In the genomic region with DNA sequence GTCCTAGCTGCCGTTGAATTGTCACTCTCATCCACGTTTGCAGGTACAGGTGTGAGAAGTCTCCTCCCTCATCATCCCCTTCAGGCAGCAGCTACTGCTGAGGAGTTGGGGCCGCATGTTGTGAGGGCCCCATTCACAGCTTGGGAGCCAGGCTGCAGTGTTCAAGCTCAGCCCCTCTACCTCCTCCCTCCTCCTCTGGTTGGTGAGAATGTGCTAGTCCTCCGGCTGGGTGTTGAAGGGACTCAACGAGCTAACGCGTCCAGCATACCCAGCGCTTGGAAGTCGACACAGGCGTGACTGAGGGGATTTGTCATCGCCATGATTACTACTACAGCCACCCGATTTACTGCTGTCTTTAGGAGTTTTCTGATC, we compare ENCODE assay signal across 18 cellular contexts.
DNase-seq lines count a peak whose midpoint lies in the region; ATAC-seq and TF ChIP-seq lines count a peak whose summit lies in the region.
"Had no signal": no experiment of that assay in that cellular context is flagged by ENCODE, and none has a peak within 500 bp of the region (broad histone marks: within the 10 kb centered on the region; RNA-seq: fewer than 3 reads in every experiment).

No MANE protein-coding gene starts in this region.

- H3K4me3 ChIP-seq in neuronal stem cell (ENCODE audit: low read length in 2 of 2): no peak overlapping the region
- no peak overlapping the region for H3K4me3 ChIP-seq in dorsolateral prefrontal cortex
- H3K4me3 ChIP-seq: Peyer's patch had no signal

- H3K4ac ChIP-seq in neuronal stem cell (ENCODE audit: low read length): peak overlapping the region; percentile 38

- no peaks in the 10 kb centered on the region for H3K27me3 Mint-ChIP-seq in WTC11 (ENCODE audit: low read depth)

- peaks cover 13% of the 10 kb centered on the region for H3K4me1 Mint-ChIP-seq in WTC11

- peaks cover 0 to 27% of the 10 kb centered on the region in 2 donors for H3K4me1 ChIP-seq in neuronal stem cell (ENCODE audit: control insufficient read depth in 2 of 2, insufficient read depth in 1 of 2, low read depth in 1 of 2, low read length in 2 of 2)
- H3K4me1 ChIP-seq: Peyer's patch had no signal

- H3K23ac ChIP-seq in neuronal stem cell (ENCODE audit: low read depth, low read length, poor library complexity): peak overlapping the region; percentile 5

- no peak overlapping the region for H4K8ac ChIP-seq in neuronal stem cell (ENCODE audit: low read depth, low read length)

- no peak overlapping the region for H4K91ac ChIP-seq in neuronal stem cell (ENCODE audit: low read depth, low read length, poor library complexity)

- no CpG with 5 or more reads among the region's 12 CpGs for WGBS in neuronal stem cell (ENCODE audit: extremely low coverage in 2 of 2, insufficient read length in 2 of 2, insufficient replicate concordance in 1 of 2), 2 donors

- H2AFZ ChIP-seq in neuronal stem cell (ENCODE audit: low read length): no peak overlapping the region

- peak overlapping the region; percentile 14 for H2BK12ac ChIP-seq in neuronal stem cell (ENCODE audit: low read length)

- CTCF ChIA-PET in WTC11 (lab: Charles Lee): interaction anchor here (0.8 to 2.0 kb wide), 3 partner anchors 55 to 188 kb away, joined by 3 to 5 read pairs (median 3); no protein-coding TSS in a partner anchor

- peaks cover 2% of the 10 kb centered on the region for H3K79me1 ChIP-seq in neuronal stem cell (ENCODE audit: low read depth, low read length)

- H2BK5ac ChIP-seq in neuronal stem cell (ENCODE audit: low read length): no peak overlapping the region

- H2BK15ac ChIP-seq in neuronal stem cell (ENCODE audit: low read length): peak overlapping the region; percentile 53

- H3K4me3 Mint-ChIP-seq in WTC11: no peak overlapping the region

- no peak overlapping the region for H3K27ac Mint-ChIP-seq in WTC11

- H3K27me3 ChIP-seq in neuronal stem cell (ENCODE audit: control insufficient read depth in 3 of 3, insufficient read depth in 3 of 3, low read depth in 1 of 3, low read length in 3 of 3) (peaks cover 0 to 17% (median 0%) of the 10 kb centered on the region in 3 experiments), dorsolateral prefrontal cortex (peaks cover 0 to 10% (median 0%) of the 10 kb centered on the region in 45 donors)
- H3K27me3 ChIP-seq: Peyer's patch had no signal

- no peak for TF ChIP-seq CTCF in WTC11 (IDR thresholded peaks at IDR 0.05)
- TF ChIP-seq CTCF in dorsolateral prefrontal cortex (IDR thresholded peaks at IDR 0.05 in 54 of 56, conservative IDR thresholded peaks at IDR 0.05 in 2 of 56; ENCODE audit: low read depth in 1 of 56, partially characterized antibody in 56 of 56): no peak

- ATAC-seq in WTC11 (peak; percentile 53), left cardiac atrium (peak; percentile 68 to 85), HG02981 (IDR thresholded peaks at IDR 0.05; ENCODE audit: unreplicated experiment) (no peak)

- no peaks in the 10 kb centered on the region for H3K9me3 Mint-ChIP-seq in WTC11

- POLR2A ChIA-PET in WTC11 (lab: Charles Lee): no interaction called here

- no peaks in the 10 kb centered on the region for H3K36me3 ChIP-seq in neuronal stem cell (replicated peaks in 1 of 2; ENCODE audit: control insufficient read depth in 2 of 2, insufficient read depth in 2 of 2, low read length in 2 of 2)
- H3K36me3 ChIP-seq: Peyer's patch had no signal

- H3K4me2 ChIP-seq in neuronal stem cell (ENCODE audit: insufficient read depth, low read length, poor library complexity, severe bottlenecking): no peak overlapping the region

- no peaks in the 10 kb centered on the region for H3K9me3 ChIP-seq in neuronal stem cell (replicated peaks in 1 of 2; ENCODE audit: control insufficient read depth in 2 of 2, insufficient read depth in 1 of 2, low read depth in 1 of 2, low read length in 2 of 2)
- H3K9me3 ChIP-seq: Peyer's patch had no signal

- peak overlapping the region; percentile 49 for H2BK120ac ChIP-seq in neuronal stem cell (ENCODE audit: low read depth, low read length)

- peak overlapping the region; percentile 91 for H3K18ac ChIP-seq in neuronal stem cell (ENCODE audit: low read length)

- no peak overlapping the region for H3K9ac ChIP-seq in neuronal stem cell (ENCODE audit: low read depth, low read length, poor library complexity)

- no peaks in the 10 kb centered on the region for H3K36me3 Mint-ChIP-seq in WTC11

- intact Hi-C loops in left cardiac atrium (cut with DNase I): no loop called here
- intact Hi-C loops in dorsolateral prefrontal cortex (cut with DNase I): no loop called here

- no peak overlapping the region for H3K27ac ChIP-seq in neuronal stem cell (replicated peaks; ENCODE audit: low read length)
- H3K27ac ChIP-seq in dorsolateral prefrontal cortex: no peak overlapping the region
- H3K27ac ChIP-seq: 22Rv1, C4-2B, Peyer's patch had no signal

- DNase-seq in DMS79 treated with DMSO at 0.1 percent for 48 hours (lab: John Stamatoyannopoulos, UW) (peak; percentile 9), DMS79 (lab: John Stamatoyannopoulos, UW) (no peak), WTC11 (ENCODE audit: low spot score) (no peak), left cardiac atrium (peak; percentile 44), neuronal stem cell (ENCODE audit: low spot score) (no peak), dorsolateral prefrontal cortex (no peak)
- no peak for DNase-seq in activated CD8-positive, alpha-beta memory T cell treated with anti-CD3 and anti-CD28 coated beads, Interleukin-2, amount 50 U/mL, for 48 hours
- DNase-seq: AML-193, KG1, NCI-H1105 treated with DMSO at 0.1 percent for 48 hours, NCI-H187 treated with DMSO at 0.1 percent for 48 hours, NCI-H2171 treated with DMSO at 0.1 percent for 48 hours, NCI-H446, NCI-H526 treated with DMSO at 0.1 percent for 48 hours, Peyer's patch had no signal

- no peak overlapping the region for H2AK5ac ChIP-seq in neuronal stem cell (ENCODE audit: low read depth, low read length)

- no peak overlapping the region for H3K14ac ChIP-seq in neuronal stem cell (ENCODE audit: low read length)

TF ChIP-seq in WTC11, 78 proteins besides CTCF, POLR2A, EP300 and RAD21:
- TF ChIP-seq, protein P1, sequence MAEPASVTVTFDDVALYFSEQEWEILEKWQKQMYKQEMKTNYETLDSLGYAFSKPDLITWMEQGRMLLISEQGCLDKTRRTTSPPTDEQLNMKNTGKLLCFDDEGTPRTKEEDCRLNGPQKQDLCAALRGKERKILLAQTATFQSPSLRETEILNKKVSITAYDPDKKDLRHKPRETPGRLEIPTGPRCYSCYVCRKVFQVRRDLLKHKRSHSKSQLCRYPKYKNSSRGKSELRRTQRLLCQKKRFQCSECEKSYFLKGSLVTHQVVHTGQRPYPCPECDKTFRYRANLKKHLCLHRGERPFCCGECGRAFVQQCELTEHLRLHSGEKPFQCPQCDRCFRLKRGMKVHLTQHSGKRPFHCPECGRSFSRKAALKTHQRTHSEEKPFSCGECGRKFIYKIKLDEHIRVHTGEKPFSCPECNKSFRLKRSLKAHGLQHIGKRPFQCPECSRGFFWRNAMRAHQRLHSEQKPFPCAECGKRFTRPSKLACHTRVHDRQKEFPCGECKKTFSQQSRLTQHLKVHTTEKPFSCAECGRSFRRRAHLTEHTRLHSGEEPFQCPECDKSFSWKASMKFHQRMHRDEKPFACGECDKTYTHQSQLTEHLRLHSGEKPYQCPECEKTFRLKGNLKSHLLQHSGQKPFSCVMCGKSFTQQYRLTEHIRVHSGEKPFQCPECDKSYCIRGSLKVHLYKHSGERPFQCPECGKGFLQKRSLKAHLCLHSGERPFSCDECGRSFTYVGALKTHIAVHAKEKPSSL (CRISPR knock-in tag; conservative IDR thresholded peaks at IDR 0.05): no peak
- peak; percentile 47; the same call in 1 of the 2 replicates for TF ChIP-seq ZNF263 (CRISPR knock-in tag; IDR thresholded peaks at IDR 0.05; ENCODE audit: low read depth)
- TF ChIP-seq MYBL2 (CRISPR knock-in tag; IDR thresholded peaks at IDR 0.05): no peak
- no peak for TF ChIP-seq TCF7 (CRISPR knock-in tag; IDR thresholded peaks at IDR 0.05; ENCODE audit: low read depth)
- TF ChIP-seq SP1 (CRISPR knock-in tag; conservative IDR thresholded peaks at IDR 0.05): no peak
- TF ChIP-seq SMAD4 (CRISPR knock-in tag; IDR thresholded peaks at IDR 0.05): no peak

Comparison
In these comparisons a context has a peak if more than half of its experiments do, and no peak if none do; other contexts are left out.
1. DNase-seq: peak in DMS79 treated with DMSO at 0.1 percent for 48 hours (single experiment) and left cardiac atrium (single experiment); none in DMS79 (single experiment), WTC11 (single experiment), neuronal stem cell (single experiment), dorsolateral prefrontal cortex (0 of 10) and activated CD8-positive, alpha-beta memory T cell treated with anti-CD3 and anti-CD28 coated beads, Interleukin-2, amount 50 U/mL, for 48 hours (single experiment).